In genomic region chr1:212792396-212792908, GRCh38 we compare ENCODE assay signal across 8 cellular contexts. TPM values are rescaled to one million over a fixed set of nuclear protein-coding genes. Genes with fewer than 3 reads are reported as not detected.
DNase-seq lines count a peak whose midpoint lies in the region; ATAC-seq and TF ChIP-seq lines count a peak whose summit lies in the region.
"Had no signal": no experiment of that assay in that cellular context is flagged by ENCODE, and none has a peak within 500 bp of the region (broad histone marks: within the 10 kb centered on the region; RNA-seq: fewer than 3 reads in every experiment).

No MANE protein-coding gene starts in this region.

- POLR2A ChIA-PET in activated CD4-positive, alpha-beta memory T cell treated with anti-CD3 and anti-CD28 coated beads, Interleukin-2, amount 10 ng/mL, durations not matched to agents 7 days and 5 days (lab: Charles Lee), result interaction anchor here (0.9 to 4.0 kb wide), 14 partner anchors 9 to 234 kb away, joined by 3 to 19 read pairs (median 5); partner anchors contain the start of genes ATF3, FLVCR1 and VASH2

- H3K4me1 ChIP-seq in iPS DF 6.9 (ENCODE audit: control insufficient read depth, insufficient read depth, low read length), result no peaks in the 10 kb centered on the region

- TF ChIP-seq CTCF in HL-60 (IDR thresholded peaks at IDR 0.05; ENCODE audit: insufficient read depth, low read length), result no peak

- H3K9me3 ChIP-seq in iPS DF 6.9 (ENCODE audit: control insufficient read depth, insufficient read depth, low read length), result no peaks in the 10 kb centered on the region

- DNase-seq in HL-60 (ENCODE audit: low read depth in 1 of 2, low spot score in 1 of 2) (no peak), iPS DF 6.9 (ENCODE audit: low read depth, low spot score) (no peak)
- no peak for DNase-seq in activated CD4-positive, alpha-beta memory T cell treated with anti-CD3 and anti-CD28 coated beads, Interleukin-2, amount 10 ng/mL, durations not matched to agents 7 days and 5 days
- no peak for DNase-seq in stimulated activated effector memory CD8-positive, alpha-beta T cell treated with anti-CD3 and anti-CD28 coated beads, Interleukin-12 subunit alpha, Interleukin-12 subunit beta, amount 100 ng/mL, for 72 hours (ENCODE audit: low spot score in 2 of 2)

- H3K4me3 ChIP-seq in HL-60 (replicated peaks; ENCODE audit: insufficient read depth, low read length), result peak overlapping the region; percentile 87
- H3K4me3 ChIP-seq in iPS DF 6.9 (ENCODE audit: low read length), result peak overlapping the region; percentile 99

- peak overlapping the region; percentile 88 for H3K27ac ChIP-seq in HL-60 (replicated peaks)
- no peak overlapping the region for H3K27ac ChIP-seq in iPS DF 6.9 (ENCODE audit: low read length)

- peaks cover 4% of the 10 kb centered on the region for H3K9me3 Mint-ChIP-seq in activated CD4-positive, alpha-beta memory T cell treated with anti-CD3 and anti-CD28 coated beads, Interleukin-2, amount 10 ng/mL, durations not matched to agents 7 days and 5 days
- no peaks in the 10 kb centered on the region for H3K9me3 Mint-ChIP-seq in stimulated activated effector memory CD8-positive, alpha-beta T cell treated with anti-CD3 and anti-CD28 coated beads, Interleukin-12 subunit alpha, Interleukin-12 subunit beta, amount 100 ng/mL, for 72 hours

- ATAC-seq in stimulated activated effector memory CD8-positive, alpha-beta T cell treated with anti-CD3 and anti-CD28 coated beads, Interleukin-12 subunit alpha, Interleukin-12 subunit beta, amount 100 ng/mL, for 72 hours, result no peak
- ATAC-seq in GM21423 (IDR thresholded peaks at IDR 0.05; ENCODE audit: unreplicated experiment) (no peak), HG03521 (IDR thresholded peaks at IDR 0.05; ENCODE audit: unreplicated experiment) (no peak), GM21825 (IDR thresholded peaks at IDR 0.05; ENCODE audit: unreplicated experiment) (no peak)

- CTCF ChIA-PET in activated CD4-positive, alpha-beta memory T cell treated with anti-CD3 and anti-CD28 coated beads, Interleukin-2, amount 10 ng/mL, durations not matched to agents 7 days and 5 days (lab: Charles Lee), result interaction anchor here (0.7 to 4.3 kb wide), 10 partner anchors 11 to 757 kb away, joined by 3 to 24 read pairs (median 5); partner anchors contain the start of genes BATF3, DTL, FLVCR1 and INTS7

- H3K4me3 Mint-ChIP-seq in activated CD4-positive, alpha-beta memory T cell treated with anti-CD3 and anti-CD28 coated beads, Interleukin-2, amount 10 ng/mL, durations not matched to agents 7 days and 5 days, result peak overlapping the region; percentile 100
- peak overlapping the region; percentile 96 for H3K4me3 Mint-ChIP-seq in stimulated activated effector memory CD8-positive, alpha-beta T cell treated with anti-CD3 and anti-CD28 coated beads, Interleukin-12 subunit alpha, Interleukin-12 subunit beta, amount 100 ng/mL, for 72 hours

- no peaks in the 10 kb centered on the region for H3K27me3 Mint-ChIP-seq in activated CD4-positive, alpha-beta memory T cell treated with anti-CD3 and anti-CD28 coated beads, Interleukin-2, amount 10 ng/mL, durations not matched to agents 7 days and 5 days

- H3K27me3 ChIP-seq in HL-60 (ENCODE audit: insufficient read depth, poor library complexity, severe bottlenecking), result no peaks in the 10 kb centered on the region
- H3K27me3 ChIP-seq in iPS DF 6.9 (ENCODE audit: control insufficient read depth, insufficient read depth, low read length), result no peaks in the 10 kb centered on the region

- peaks cover 34% of the 10 kb centered on the region for H3K36me3 Mint-ChIP-seq in activated CD4-positive, alpha-beta memory T cell treated with anti-CD3 and anti-CD28 coated beads, Interleukin-2, amount 10 ng/mL, durations not matched to agents 7 days and 5 days (ENCODE audit: low read depth)
- H3K36me3 Mint-ChIP-seq in stimulated activated effector memory CD8-positive, alpha-beta T cell treated with anti-CD3 and anti-CD28 coated beads, Interleukin-12 subunit alpha, Interleukin-12 subunit beta, amount 100 ng/mL, for 72 hours, result peaks cover 32% of the 10 kb centered on the region

- H3K36me3 ChIP-seq in iPS DF 6.9 (ENCODE audit: control insufficient read depth, insufficient read depth, low read length), result no peaks in the 10 kb centered on the region

- peaks cover 49% of the 10 kb centered on the region for H3K4me1 Mint-ChIP-seq in activated CD4-positive, alpha-beta memory T cell treated with anti-CD3 and anti-CD28 coated beads, Interleukin-2, amount 10 ng/mL, durations not matched to agents 7 days and 5 days
- H3K4me1 Mint-ChIP-seq in stimulated activated effector memory CD8-positive, alpha-beta T cell treated with anti-CD3 and anti-CD28 coated beads, Interleukin-12 subunit alpha, Interleukin-12 subunit beta, amount 100 ng/mL, for 72 hours, result peaks cover 24% of the 10 kb centered on the region

- peak overlapping the region; percentile 95 for H3K27ac Mint-ChIP-seq in activated CD4-positive, alpha-beta memory T cell treated with anti-CD3 and anti-CD28 coated beads, Interleukin-2, amount 10 ng/mL, durations not matched to agents 7 days and 5 days
- peak overlapping the region; percentile 98 for H3K27ac Mint-ChIP-seq in stimulated activated effector memory CD8-positive, alpha-beta T cell treated with anti-CD3 and anti-CD28 coated beads, Interleukin-12 subunit alpha, Interleukin-12 subunit beta, amount 100 ng/mL, for 72 hours

- WGBS in iPS DF 6.9 (ENCODE audit: insufficient coverage, insufficient read length), result no CpG with 5 or more reads among the region's 16 CpGs

RNA-seq across cellular contexts. Expression of gene TATDN3, which starts 0.8 kb away (rescaled TPM):
- total RNA-seq in activated CD4-positive, alpha-beta memory T cell treated with anti-CD3 and anti-CD28 coated beads, Interleukin-2, amount 10 ng/mL, durations not matched to agents 7 days and 5 days, result 10 to 100 TPM; 18.6 to 20.2 TPM

RNA-seq across cellular contexts. Expression of gene NSL1, which starts 0.9 kb away (rescaled TPM):
- total RNA-seq in activated CD4-positive, alpha-beta memory T cell treated with anti-CD3 and anti-CD28 coated beads, Interleukin-2, amount 10 ng/mL, durations not matched to agents 7 days and 5 days, result 10 to 100 TPM; 36.4 to 38.1 TPM

RNA-seq across cellular contexts. Expression of gene SPATA45, which starts 55.0 kb away (rescaled TPM):
- not detected for total RNA-seq in activated CD4-positive, alpha-beta memory T cell treated with anti-CD3 and anti-CD28 coated beads, Interleukin-2, amount 10 ng/mL, durations not matched to agents 7 days and 5 days
- total RNA-seq: pulmonary artery endothelial cell had no signal
